18 cellular contexts compared by ENCODE assay signal in genomic region chrX:101774340-101774739, GRCh38.
DNase-seq lines count a peak whose midpoint lies in the region; ATAC-seq, FAIRE-seq and TF ChIP-seq lines count a peak whose summit lies in the region.
"Had no signal": no experiment of that assay in that cellular context is flagged by ENCODE, and none has a peak within 500 bp of the region (broad histone marks: within the 10 kb centered on the region; RNA-seq: fewer than 3 reads in every experiment).

No MANE protein-coding gene starts in this region.

- H4K20me1 ChIP-seq in GM12878 (ENCODE audit: control insufficient read depth, insufficient read depth) = no peaks in the 10 kb centered on the region

- in situ Hi-C loops in GM12878 (cut with MboI) = no loop called here

- WGBS in GM12878 (ENCODE audit: insufficient coverage, insufficient replicate concordance, low lambda C conversion rate, missing lambda C conversion rate) = 64% methylated on average over 1 of the region's 1 CpG

- no peak overlapping the region for H3K4me3 Mint-ChIP-seq in activated CD8-positive, alpha-beta T cell treated with anti-CD3 and anti-CD28 coated beads for 36 hours
- no peak overlapping the region for H3K4me3 Mint-ChIP-seq in activated CD8-positive, alpha-beta T cell treated with anti-CD3 and anti-CD28 coated beads, Interleukin-2, amount 10 ng/mL, durations not matched to agents 7 days and 5 days

- no peaks in the 10 kb centered on the region for H3K4me1 Mint-ChIP-seq in activated CD8-positive, alpha-beta T cell treated with anti-CD3 and anti-CD28 coated beads for 36 hours (ENCODE audit: low read depth)
- H3K4me1 Mint-ChIP-seq in activated CD8-positive, alpha-beta T cell treated with anti-CD3 and anti-CD28 coated beads, Interleukin-2, amount 10 ng/mL, durations not matched to agents 7 days and 5 days (ENCODE audit: low read depth) = no peaks in the 10 kb centered on the region

- no peak for TF ChIP-seq RAD21 in GM12878 (IDR thresholded peaks at IDR 0.05; ENCODE audit: insufficient read depth, low read depth, low read length)

- CTCF ChIA-PET in activated CD8-positive, alpha-beta T cell treated with anti-CD3 and anti-CD28 coated beads for 36 hours (lab: Charles Lee) = interaction anchor here (0.8 to 1.6 kb wide), 2 partner anchors 16 to 177 kb away, joined by 3 to 5 read pairs; no protein-coding TSS in a partner anchor
- CTCF ChIA-PET in activated CD8-positive, alpha-beta T cell treated with anti-CD3 and anti-CD28 coated beads, Interleukin-2, amount 10 ng/mL, durations not matched to agents 7 days and 5 days (lab: Charles Lee) = no interaction called here
- CTCF ChIA-PET in GM12878 (lab: Yijun Ruan, JAX) = interaction anchor here (0.6 to 1.7 kb wide), 2 partner anchors 15 to 1061 kb away, joined by 3 to 5 read pairs; no protein-coding TSS in a partner anchor

- H3K27ac ChIP-seq in GM12878 (ENCODE audit: control insufficient read depth, insufficient read depth) = no peak overlapping the region
- H3K27ac ChIP-seq: brain microvascular endothelial cell, SK-N-MC had no signal

- peaks cover 6% of the 10 kb centered on the region for H3K27me3 Mint-ChIP-seq in activated CD8-positive, alpha-beta T cell treated with anti-CD3 and anti-CD28 coated beads for 36 hours
- H3K27me3 Mint-ChIP-seq in activated CD8-positive, alpha-beta T cell treated with anti-CD3 and anti-CD28 coated beads, Interleukin-2, amount 10 ng/mL, durations not matched to agents 7 days and 5 days (ENCODE audit: low read depth) = peaks cover 2% of the 10 kb centered on the region

- no peak overlapping the region for H3K4me3 ChIP-seq in GM12878
- H3K4me3 ChIP-seq: SK-N-MC had no signal

- ATAC-seq in activated CD8-positive, alpha-beta T cell treated with anti-CD3 and anti-CD28 coated beads for 36 hours = no peak
- no peak for ATAC-seq in activated CD8-positive, alpha-beta T cell treated with anti-CD3 and anti-CD28 coated beads, Interleukin-2, amount 10 ng/mL, durations not matched to agents 7 days and 5 days
- ATAC-seq in GM21717 (IDR thresholded peaks at IDR 0.05; ENCODE audit: unreplicated experiment) (peak; percentile 100), HG03095 (IDR thresholded peaks at IDR 0.05; ENCODE audit: unreplicated experiment) (peak; percentile 100), GM12878 (peak; percentile 95)

- no peak for TF ChIP-seq EP300 in GM12878 (IDR thresholded peaks at IDR 0.05; ENCODE audit: borderline replicate concordance in 1 of 2, control insufficient read depth in 1 of 2, low read depth in 2 of 2, low read length in 2 of 2)

- no peaks in the 10 kb centered on the region for H3K9me3 ChIP-seq in GM12878 (replicated peaks; ENCODE audit: control insufficient read depth, insufficient read depth, low read length)

- no peak overlapping the region for H2AFZ ChIP-seq in GM12878 (ENCODE audit: control insufficient read depth, low read depth, low read length)

- RAD21 ChIA-PET in GM12878 (lab: Charles Lee; ENCODE audit: unreplicated experiment) = interaction anchor here (2.9 kb wide), 1 partner anchor 16 kb away, joined by 5 read pairs; no protein-coding TSS in a partner anchor

- no peak overlapping the region for H3K4me2 ChIP-seq in GM12878 (ENCODE audit: control insufficient read depth, insufficient read depth)

- FAIRE-seq in GM12878 (lab: Jason Lieb, UNC) = no peak
- FAIRE-seq: HTR-8/SVneo had no signal

- no peak for TF ChIP-seq CTCF in activated CD8-positive, alpha-beta T cell treated with anti-CD3 and anti-CD28 coated beads for 36 hours (IDR thresholded peaks at IDR 0.05)
- no peak for TF ChIP-seq CTCF in GM12878 (IDR thresholded peaks at IDR 0.05 in 2 of 3, conservative IDR thresholded peaks at IDR 0.05 in 1 of 3; ENCODE audit: control insufficient read depth in 2 of 3, extremely low read depth in 1 of 3, insufficient read depth in 1 of 3, low read depth in 3 of 3, low read length in 3 of 3)

- peak; percentile 2 for DNase-seq in activated CD8-positive, alpha-beta T cell treated with anti-CD3 and anti-CD28 coated beads for 36 hours
- DNase-seq in activated CD8-positive, alpha-beta T cell treated with anti-CD3 and anti-CD28 coated beads, Interleukin-2, amount 10 ng/mL, durations not matched to agents 7 days and 5 days = no peak
- DNase-seq in GM12878 (ENCODE audit: low read depth, low spot score) (peak; percentile 17), NCI-H510A treated with DMSO at 0.1 percent for 48 hours (lab: John Stamatoyannopoulos, UW) (no peak), SIG-M5 treated with dmso at 0.1 percent for 504 hours (lab: John Stamatoyannopoulos, UW; ENCODE audit: unreplicated experiment) (no peak)
- no peak for DNase-seq in stimulated activated CD4-positive, alpha-beta T cell treated with anti-CD3 and anti-CD28 coated beads, Interleukin-12 subunit alpha, Interleukin-12 subunit beta, amount 100 ng/mL, for 4 hours
- DNase-seq: 8988T; activated CD4-positive, CD25-positive, alpha-beta regulatory T cell treated with anti-CD3 and anti-CD28 coated beads, Interleukin-2, amount 50 U/mL, for 72 hours; brain microvascular endothelial cell; mesendoderm; NCI-H1048; NCI-H748 treated with DMSO at 0.1 percent for 48 hours; stimulated activated CD4-positive, alpha-beta T cell treated with anti-CD3 and anti-CD28 coated beads, Interleukin-4, amount 100 ng/mL, for 4 hours had no signal

- H3K9ac ChIP-seq in GM12878 (ENCODE audit: control insufficient read depth, insufficient read depth, low read length) = no peak overlapping the region

- no peak for TF ChIP-seq POLR2A in GM12878 (IDR thresholded peaks at IDR 0.05; ENCODE audit: low read depth, low read length)

- POLR2A ChIA-PET in activated CD8-positive, alpha-beta T cell treated with anti-CD3 and anti-CD28 coated beads for 36 hours (lab: Charles Lee) = no interaction called here
- POLR2A ChIA-PET in activated CD8-positive, alpha-beta T cell treated with anti-CD3 and anti-CD28 coated beads, Interleukin-2, amount 10 ng/mL, durations not matched to agents 7 days and 5 days (lab: Charles Lee) = no interaction called here
- POLR2A ChIA-PET in GM12878 (lab: Charles Lee) = interaction anchor here (0.6 kb wide), 1 partner anchor 356 kb away, joined by 4 read pairs; no protein-coding TSS in a partner anchor

- no peaks in the 10 kb centered on the region for H3K27me3 ChIP-seq in GM12878 (replicated peaks in 1 of 2; ENCODE audit: control insufficient read depth in 2 of 2, insufficient read depth in 2 of 2, low read length in 1 of 2)
- H3K27me3 ChIP-seq: brain microvascular endothelial cell had no signal

- H3K9me3 Mint-ChIP-seq in activated CD8-positive, alpha-beta T cell treated with anti-CD3 and anti-CD28 coated beads for 36 hours = no peaks in the 10 kb centered on the region
- H3K9me3 Mint-ChIP-seq in activated CD8-positive, alpha-beta T cell treated with anti-CD3 and anti-CD28 coated beads, Interleukin-2, amount 10 ng/mL, durations not matched to agents 7 days and 5 days (ENCODE audit: insufficient read depth) = no peaks in the 10 kb centered on the region
- H3K9me3 Mint-ChIP-seq: activated T-helper 2 cell treated with anti-CD3 and anti-CD28 coated beads, Interferon-gamma antibody, Interleukin-2, Interleukin-4, amounts not matched to agents 10 μg/mL and 5 μg/mL and 100 μg/mL, durations not matched to agents 14 hours and 24 hours and 36 hours had no signal

- H3K27ac Mint-ChIP-seq in activated CD8-positive, alpha-beta T cell treated with anti-CD3 and anti-CD28 coated beads for 36 hours = no peak overlapping the region
- no peak overlapping the region for H3K27ac Mint-ChIP-seq in activated CD8-positive, alpha-beta T cell treated with anti-CD3 and anti-CD28 coated beads, Interleukin-2, amount 10 ng/mL, durations not matched to agents 7 days and 5 days
- H3K27ac Mint-ChIP-seq: activated T-helper 2 cell treated with anti-CD3 and anti-CD28 coated beads, Interferon-gamma antibody, Interleukin-2, Interleukin-4, amounts not matched to agents 10 μg/mL and 5 μg/mL and 100 μg/mL, durations not matched to agents 14 hours and 24 hours and 36 hours had no signal

- H3K36me3 Mint-ChIP-seq in activated CD8-positive, alpha-beta T cell treated with anti-CD3 and anti-CD28 coated beads for 36 hours (ENCODE audit: low read depth) = no peaks in the 10 kb centered on the region
- no peaks in the 10 kb centered on the region for H3K36me3 Mint-ChIP-seq in activated CD8-positive, alpha-beta T cell treated with anti-CD3 and anti-CD28 coated beads, Interleukin-2, amount 10 ng/mL, durations not matched to agents 7 days and 5 days (ENCODE audit: low read depth)

- SMC1A ChIA-PET in GM12878 (lab: Charles Lee; ENCODE audit: uncharacterized antibody, unreplicated experiment) = no interaction called here

- no peaks in the 10 kb centered on the region for H3K4me1 ChIP-seq in GM12878 (ENCODE audit: control insufficient read depth, insufficient read depth, low read length)

- H3K79me2 ChIP-seq in GM12878 (ENCODE audit: control insufficient read depth, insufficient read depth, low read length) = no peaks in the 10 kb centered on the region

- no peaks in the 10 kb centered on the region for H3K36me3 ChIP-seq in GM12878 (ENCODE audit: control insufficient read depth in 2 of 2, insufficient read depth in 2 of 2, low read length in 1 of 2)
- H3K36me3 ChIP-seq: brain microvascular endothelial cell had no signal

- BruUV-seq in GM12878 (replicated peaks; lab: Mats Ljungman, UMichigan) = no TSS peak

- intact Hi-C loops in activated CD8-positive, alpha-beta T cell treated with anti-CD3 and anti-CD28 coated beads for 36 hours (cut with micrococcal nuclease) = no loop called here
- intact Hi-C loops in GM12878 (cut with micrococcal nuclease; ENCODE audit: unreplicated experiment) = no loop called here

TF ChIP-seq in GM12878, 131 proteins besides CTCF, POLR2A, EP300 and RAD21 (continues in another document):
- TF ChIP-seq MEF2A (IDR thresholded peaks at IDR 0.05; ENCODE audit: insufficient read depth, low read depth, low read length) (no peak), KLF5 (IDR thresholded peaks at IDR 0.05; ENCODE audit: partially characterized antibody) (no peak), PBX3 (IDR thresholded peaks at IDR 0.05; ENCODE audit: insufficient replicate concordance, low read depth, low read length) (no peak), JUND (IDR thresholded peaks at IDR 0.05; ENCODE audit: low read depth, low read length) (no peak), IKZF2 (IDR thresholded peaks at IDR 0.05) (0 out of 4 replicates have a peak, but pooled peaks of 1 of the 2 experiments have one; percentile 21), JUNB (IDR thresholded peaks at IDR 0.05) (peak; percentile 19; the same call in 1 of the 2 replicates), ZZZ3 (IDR thresholded peaks at IDR 0.05; ENCODE audit: control insufficient read depth, insufficient read length, low read depth) (peak; percentile 56)

Comparison
In these comparisons a context has a peak if more than half of its experiments do, and no peak if none do; other contexts are left out.
1. DNase-seq: peak in activated CD8-positive, alpha-beta T cell treated with anti-CD3 and anti-CD28 coated beads for 36 hours (single experiment) and GM12878 (single experiment); none in activated CD8-positive, alpha-beta T cell treated with anti-CD3 and anti-CD28 coated beads, Interleukin-2, amount 10 ng/mL, durations not matched to agents 7 days and 5 days (single experiment), NCI-H510A treated with DMSO at 0.1 percent for 48 hours (single experiment), stimulated activated CD4-positive, alpha-beta T cell treated with anti-CD3 and anti-CD28 coated beads, Interleukin-12 subunit alpha, Interleukin-12 subunit beta, amount 100 ng/mL, for 4 hours (single experiment) and SIG-M5 treated with dmso at 0.1 percent for 504 hours (single experiment).
2. ATAC-seq: peak in GM21717 (single experiment), HG03095 (single experiment) and GM12878 (single experiment); none in activated CD8-positive, alpha-beta T cell treated with anti-CD3 and anti-CD28 coated beads for 36 hours (single experiment) and activated CD8-positive, alpha-beta T cell treated with anti-CD3 and anti-CD28 coated beads, Interleukin-2, amount 10 ng/mL, durations not matched to agents 7 days and 5 days (single experiment).